Comparison of ENCODE assay signal across 26 cellular contexts in genomic region chr6:36830577-36830976, GRCh38. TPM values are rescaled to one million over a fixed set of nuclear protein-coding genes. Genes with fewer than 3 reads are reported as not detected.
DNase-seq lines count a peak whose midpoint lies in the region; ATAC-seq, FAIRE-seq and TF ChIP-seq lines count a peak whose summit lies in the region.
"Had no signal": no experiment of that assay in that cellular context is flagged by ENCODE, and none has a peak within 500 bp of the region (broad histone marks: within the 10 kb centered on the region; RNA-seq: fewer than 3 reads in every experiment).

No MANE protein-coding gene starts in this region.

- H3K27me3 Mint-ChIP-seq in endothelial cell (ENCODE audit: unreplicated experiment), result peaks cover 6% of the 10 kb centered on the region

- H3K4me2 ChIP-seq in HepG2 (ENCODE audit: low read depth, low read length), result peak overlapping the region; percentile 77

- H3K4me1 ChIP-seq in HepG2 (ENCODE audit: insufficient read depth, low read length) (peaks cover 95% of the 10 kb centered on the region), right lobe of liver (peaks cover 0 to 9% (median 0%) of the 10 kb centered on the region in 4 donors), esophagus muscularis mucosa (peaks cover 34 to 42% (median 37%) of the 10 kb centered on the region in 4 donors), pancreas (peaks cover 10 to 13% (median 11%) of the 10 kb centered on the region in 3 donors), uterus (peaks cover 0 to 5% of the 10 kb centered on the region in 2 donors)

- H2AFZ ChIP-seq in HepG2 (ENCODE audit: low read length), result no peak overlapping the region

- peak overlapping the region; percentile 65 for H3K9ac ChIP-seq in HepG2 (ENCODE audit: insufficient read depth, low read depth, low read length)

- POLR2A ChIA-PET in HepG2 (lab: Yijun Ruan, JAX), result interaction anchor here (1.2 to 1.9 kb wide), 6 partner anchors 10 to 44 kb away, joined by 3 to 19 read pairs (median 6); partner anchors contain the start of gene PPIL1

- peaks cover 17% of the 10 kb centered on the region for H3K36me3 Mint-ChIP-seq in endothelial cell (ENCODE audit: low read depth, unreplicated experiment)
- H3K36me3 Mint-ChIP-seq: natural killer cell treated with Interleukin-12 subunit alpha and Interleukin-12 subunit beta and Interleukin-15 and Interleukin-18, amount 100 ng/mL, for 72 hours had no signal

- WGBS in HepG2 (ENCODE audit: low lambda C conversion rate), result 13% methylated on average over 2 of the region's 2 CpGs
- WGBS in right lobe of liver (ENCODE audit: insufficient coverage, low coverage, low lambda C conversion rate, missing lambda C conversion rate), result 47% methylated on average over 2 of the region's 2 CpGs
- 54% methylated on average over 2 of the region's 2 CpGs for WGBS in esophagus muscularis mucosa
- 33 to 35% methylated on average over 2 of the region's 2 CpGs for WGBS in pancreas, 2 donors

- TF ChIP-seq EP300 in HepG2 (IDR thresholded peaks at IDR 0.05; ENCODE audit: low read depth in 2 of 2, low read length in 2 of 2) (no peak), HepG2 (CRISPR knock-in tag; IDR thresholded peaks at IDR 0.05; ENCODE audit: borderline replicate concordance) (no peak), esophagus muscularis mucosa (IDR thresholded peaks at IDR 0.05) (no peak)

- H3K9me3 ChIP-seq in HepG2 (ENCODE audit: low read length), result peaks cover 3% of the 10 kb centered on the region; the same call in 1 of the 2 replicates
- H3K9me3 ChIP-seq in right lobe of liver, result no peaks in the 10 kb centered on the region
- no peaks in the 10 kb centered on the region for H3K9me3 ChIP-seq in esophagus muscularis mucosa
- no peaks in the 10 kb centered on the region for H3K9me3 ChIP-seq in pancreas
- H3K9me3 ChIP-seq in uterus, result no peaks in the 10 kb centered on the region
- H3K9me3 ChIP-seq: mucosa of descending colon, stomach, tibial artery had no signal

- no peak for DNase-seq in HepG2 (ENCODE audit: low spot score)
- no peak for DNase-seq in right lobe of liver
- no peak for DNase-seq in esophagus muscularis mucosa (ENCODE audit: extremely low spot score)
- DNase-seq in pancreas, result no peak
- DNase-seq in uterus, result no peak
- no peak for DNase-seq in endothelial cell (ENCODE audit: low spot score)
- DNase-seq: activated CD4-positive, alpha-beta T cell treated with anti-CD3 and anti-CD28 coated beads for 4 hours; activated naive CD4-positive, alpha-beta T cell treated with anti-CD3 and anti-CD28 coated beads, Interleukin-2, amount 50 U/mL, for 16 hours; BE2C; DMS153; H9; kidney glomerular epithelial cell; MM.1S; NCI-H1930; NCI-H526 treated with DMSO at 0.1 percent for 48 hours; retina; SIG-M5; stimulated activated CD8-positive, alpha-beta memory T cell treated with anti-CD3 and anti-CD28 coated beads, Interleukin-4, amount 100 ng/mL, for 48 hours had no signal

- H3K4me3 ChIP-seq in HepG2 (replicated peaks in 1 of 3; ENCODE audit: insufficient read depth in 1 of 3, low read depth in 2 of 3, low read length in 3 of 3) (peak overlapping the region in 2 of 3 experiments; percentile 10 to 60; a peak in 4 of 6 replicates), right lobe of liver (no peak overlapping the region), esophagus muscularis mucosa (no peak overlapping the region), pancreas (no peak overlapping the region), uterus (no peak overlapping the region)
- H3K4me3 ChIP-seq: mucosa of descending colon, stomach, tibial artery had no signal

- TF ChIP-seq POLR2A in HepG2 (IDR thresholded peaks at IDR 0.05; ENCODE audit: insufficient read depth in 1 of 2, low read depth in 2 of 2, low read length in 2 of 2), result no peak
- no peak for TF ChIP-seq POLR2A in right lobe of liver (IDR thresholded peaks at IDR 0.05)
- TF ChIP-seq POLR2A in esophagus muscularis mucosa (IDR thresholded peaks at IDR 0.05; ENCODE audit: low read depth), result no peak
- no peak for TF ChIP-seq POLR2A in uterus (IDR thresholded peaks at IDR 0.05)

- no peaks in the 10 kb centered on the region for H3K79me2 ChIP-seq in HepG2 (ENCODE audit: insufficient read depth, low read length)

- H3K27me3 ChIP-seq in HepG2 (ENCODE audit: control insufficient read depth in 1 of 2, insufficient read depth in 2 of 2, low read length in 2 of 2) (peaks cover 2 to 9% of the 10 kb centered on the region in 2 experiments; a peak in 2 of 5 replicates), right lobe of liver (no peaks in the 10 kb centered on the region), esophagus muscularis mucosa (no peaks in the 10 kb centered on the region), pancreas (no peaks in the 10 kb centered on the region), uterus (no peaks in the 10 kb centered on the region)
- H3K27me3 ChIP-seq: BE2C, stomach, tibial artery had no signal

- H3K36me3 ChIP-seq in HepG2 (replicated peaks in 1 of 2; ENCODE audit: control insufficient read depth in 1 of 2, insufficient read depth in 2 of 2, low read length in 2 of 2) (no peaks in the 10 kb centered on the region), right lobe of liver (no peaks in the 10 kb centered on the region), esophagus muscularis mucosa (no peaks in the 10 kb centered on the region), pancreas (no peaks in the 10 kb centered on the region), uterus (no peaks in the 10 kb centered on the region)
- H3K36me3 ChIP-seq: BE2C, stomach, tibial artery had no signal

- intact Hi-C loops in HepG2 (cut with micrococcal nuclease; ENCODE audit: unreplicated experiment), result no loop called here
- intact Hi-C loops in right lobe of liver (cut with DNase I), result no loop called here
- intact Hi-C loops in esophagus muscularis mucosa (cut with DNase I), result no loop called here
- intact Hi-C loops in pancreas (cut with DNase I), result no loop called here
- intact Hi-C loops in uterus (cut with DNase I; ENCODE audit: low total_unique reads), result no loop called here

- in situ Hi-C loops in HepG2 (cut with HindIII; ENCODE audit: extremely low pct_ligation_motif_present, low pct_unique_long_range_greater_than_20kb), result no loop called here

- TF ChIP-seq CTCF in HepG2 (CRISPR knock-in tag; IDR thresholded peaks at IDR 0.05) (no peak), right lobe of liver (IDR thresholded peaks at IDR 0.05) (no peak), esophagus muscularis mucosa (IDR thresholded peaks at IDR 0.05) (no peak), pancreas (IDR thresholded peaks at IDR 0.05) (no peak), uterus (IDR thresholded peaks at IDR 0.05) (no peak), endothelial cell (IDR thresholded peaks at IDR 0.05; ENCODE audit: unreplicated experiment) (no peak)

- H3K27ac ChIP-seq in HepG2 (ENCODE audit: extremely low read length, insufficient read depth, low read length) (peak overlapping the region; percentile 71), right lobe of liver (no peak overlapping the region), esophagus muscularis mucosa (replicated peaks in 1 of 4) (peak overlapping the region in 3 of 4 donors; percentile 20 to 61 (median 27)), pancreas (peak overlapping the region in 1 of 4 donors; percentile 22), uterus (peak overlapping the region; percentile 16 to 44)
- H3K27ac ChIP-seq: coronary artery, tibial artery had no signal

- CTCF ChIA-PET in HepG2 (lab: Yijun Ruan, JAX; ENCODE audit: low intra/inter-chr PET ratio, low total read pairs), result no interaction called here

- ATAC-seq in HepG2 (no peak), right lobe of liver (no peak), pancreas (peak in 3 of 4 donors; percentile 5 to 12 (median 6)), GM19463 (IDR thresholded peaks at IDR 0.05; ENCODE audit: unreplicated experiment) (no peak), HG02852 (IDR thresholded peaks at IDR 0.05; ENCODE audit: unreplicated experiment) (no peak)
- ATAC-seq: natural killer cell treated with Interleukin-12 subunit alpha and Interleukin-12 subunit beta and Interleukin-15 and Interleukin-18, amount 100 ng/mL, for 72 hours had no signal

- peaks cover 55% of the 10 kb centered on the region for H3K4me1 Mint-ChIP-seq in endothelial cell (ENCODE audit: unreplicated experiment)

- TSS peak; percentile 99 for BruUV-seq in HepG2 (replicated peaks; lab: Mats Ljungman, UMichigan)

- H3K27ac Mint-ChIP-seq in endothelial cell (ENCODE audit: unreplicated experiment), result no peak overlapping the region
- H3K27ac Mint-ChIP-seq: activated T-helper 2 cell treated with anti-CD3 and anti-CD28 coated beads, Interferon-gamma antibody, Interleukin-2, Interleukin-4, amounts not matched to agents 10 μg/mL and 5 μg/mL and 100 μg/mL, durations not matched to agents 14 hours and 24 hours and 36 hours; H9; natural killer cell treated with Interleukin-12 subunit alpha and Interleukin-12 subunit beta and Interleukin-15 and Interleukin-18, amount 100 ng/mL, for 72 hours had no signal

- FAIRE-seq in HepG2 (lab: Jason Lieb, UNC) (peak; percentile 30), pancreas (lab: Jason Lieb, UNC) (no peak)

- no peak overlapping the region for H3K4me3 Mint-ChIP-seq in endothelial cell (ENCODE audit: unreplicated experiment)
- H3K4me3 Mint-ChIP-seq: H9; natural killer cell treated with Interleukin-12 subunit alpha and Interleukin-12 subunit beta and Interleukin-15 and Interleukin-18, amount 100 ng/mL, for 72 hours had no signal

- H3K9me3 Mint-ChIP-seq in endothelial cell (ENCODE audit: unreplicated experiment), result no peaks in the 10 kb centered on the region
- H3K9me3 Mint-ChIP-seq: activated T-helper 2 cell treated with anti-CD3 and anti-CD28 coated beads, Interferon-gamma antibody, Interleukin-2, Interleukin-4, amounts not matched to agents 10 μg/mL and 5 μg/mL and 100 μg/mL, durations not matched to agents 14 hours and 24 hours and 36 hours; natural killer cell treated with Interleukin-12 subunit alpha and Interleukin-12 subunit beta and Interleukin-15 and Interleukin-18, amount 100 ng/mL, for 72 hours had no signal

- TF ChIP-seq RAD21 in HepG2 (CRISPR knock-in tag; IDR thresholded peaks at IDR 0.05), result no peak

- H4K20me1 ChIP-seq in HepG2 (ENCODE audit: insufficient read depth, low read length), result no peaks in the 10 kb centered on the region

RNA-seq across cellular contexts. Expression of gene CPNE5, which starts 8.7 kb away (rescaled TPM):
- total RNA-seq in HepG2 (2016; rRNA removed; fragmentation: Illumina TruSeq; extraction: Trizol) (not detected in 2 replicates), right lobe of liver (under 1 TPM; 0.12 to 0.84 (median 0.23) TPM), esophagus muscularis mucosa (1 to 10 TPM; 2.1 to 4.6 (median 2.6) TPM), pancreas (1 to 10 TPM in 1 of 6 donors, under 1 TPM in 5; 0.19 to 1.5 (median 0.34) TPM), uterus (10 to 100 TPM in 3 of 4 donors, 1 to 10 TPM in 1; 9.5 to 33.8 (median 12.2) TPM), endothelial cell (ENCODE audit: unreplicated experiment) (24.9 TPM)
- not detected in 2 replicates for total RNA-seq in HepG2 (2016; cell fraction: cytosol; rRNA removed; fragmentation: Illumina TruSeq; extraction: Trizol; ENCODE audit: low read depth)
- not detected in 2 replicates for total RNA-seq in HepG2 (2016; cell fraction: insoluble cytoplasmic fraction; rRNA removed; fragmentation: Illumina TruSeq; extraction: Trizol)
- total RNA-seq in HepG2 (2016; cell fraction: membrane; rRNA removed; fragmentation: Illumina TruSeq; extraction: Trizol), result not detected in 2 replicates
- not detected in 2 replicates for total RNA-seq in HepG2 (2016; cell fraction: nucleus; rRNA removed; fragmentation: Illumina TruSeq; extraction: Trizol)
- polyA plus RNA-seq in HepG2 (2011; rRNA removed) (0.10 and 0.16 TPM in 2 replicates), pancreas (1 to 10 TPM in 1 of 2 donors, under 1 TPM in 1; 0.80 to 1.2 TPM)
- 0.15 TPM in 1 of 2 replicates, not detected in the other for polyA plus RNA-seq in HepG2 (2011; cell fraction: cytosol; rRNA removed)
- polyA plus RNA-seq in HepG2 (2011; cell fraction: nucleus; rRNA removed), result 0.36 and 0.40 TPM in 2 replicates
- polyA plus RNA-seq in HepG2 (2012), result 0.05 and 0.16 TPM in 2 replicates
- polyA plus RNA-seq in HepG2 (2016; cell fraction: cytosol; fragmentation: Illumina TruSeq; extraction: Trizol; ENCODE audit: low read depth), result not detected in 2 replicates
- not detected in 2 replicates for polyA plus RNA-seq in HepG2 (2016; cell fraction: insoluble cytoplasmic fraction; fragmentation: Illumina TruSeq; extraction: Trizol; ENCODE audit: low read depth)
- polyA plus RNA-seq in HepG2 (2016; cell fraction: membrane; fragmentation: Illumina TruSeq; extraction: Trizol; ENCODE audit: low read depth), result not detected in 2 replicates
- polyA plus RNA-seq in HepG2 (2016; cell fraction: nucleus; fragmentation: Illumina TruSeq; extraction: Trizol; ENCODE audit: insufficient read depth, low read depth), result not detected in 2 replicates
- 0.26 TPM in 1 of 2 replicates, not detected in the other for polyA minus RNA-seq in HepG2 (2011; rRNA and poly(A)+ RNA removed; ENCODE audit: low replicate concordance)
- polyA minus RNA-seq in HepG2 (2011; cell fraction: cytosol; rRNA and poly(A)+ RNA removed), result not detected in 2 replicates
- polyA minus RNA-seq in HepG2 (2011; cell fraction: nucleus; rRNA and poly(A)+ RNA removed), result not detected in 2 replicates

RNA-seq across cellular contexts. Expression of gene PPIL1, which starts 44.0 kb away (rescaled TPM):
- total RNA-seq in HepG2 (2016; rRNA removed; fragmentation: Illumina TruSeq; extraction: Trizol) (144 and 202 TPM in 2 replicates), right lobe of liver (10 to 100 TPM; 11.2 to 29.2 (median 16.5) TPM), esophagus muscularis mucosa (10 to 100 TPM; 17.6 to 30.3 (median 25.4) TPM), pancreas (10 to 100 TPM in 3 of 6 donors, 1 to 10 TPM in 3; 5.1 to 13.1 (median 8.5) TPM), uterus (10 to 100 TPM; 22.8 to 36.0 (median 27.5) TPM), endothelial cell (ENCODE audit: unreplicated experiment) (33.4 TPM)
- total RNA-seq in HepG2 (2016; cell fraction: cytosol; rRNA removed; fragmentation: Illumina TruSeq; extraction: Trizol; ENCODE audit: low read depth), result 18.7 and 21.1 TPM in 2 replicates
- 144 and 223 TPM in 2 replicates for total RNA-seq in HepG2 (2016; cell fraction: insoluble cytoplasmic fraction; rRNA removed; fragmentation: Illumina TruSeq; extraction: Trizol)
- 75.0 TPM in 2 replicates for total RNA-seq in HepG2 (2016; cell fraction: membrane; rRNA removed; fragmentation: Illumina TruSeq; extraction: Trizol)
- 60.3 and 65.1 TPM in 2 replicates for total RNA-seq in HepG2 (2016; cell fraction: nucleus; rRNA removed; fragmentation: Illumina TruSeq; extraction: Trizol)
- polyA plus RNA-seq in HepG2 (2011; rRNA removed) (59.0 and 74.2 TPM in 2 replicates), pancreas (1 to 10 TPM; 7.7 to 9.7 TPM)
- polyA plus RNA-seq in HepG2 (2011; cell fraction: cytosol; rRNA removed), result 53.5 and 73.2 TPM in 2 replicates
- 9.9 and 13.8 TPM in 2 replicates for polyA plus RNA-seq in HepG2 (2011; cell fraction: nucleus; rRNA removed)
- polyA plus RNA-seq in HepG2 (2012), result 62.2 and 66.4 TPM in 2 replicates
- polyA plus RNA-seq in HepG2 (2016; cell fraction: cytosol; fragmentation: Illumina TruSeq; extraction: Trizol; ENCODE audit: low read depth), result 20.3 and 21.1 TPM in 2 replicates
- polyA plus RNA-seq in HepG2 (2016; cell fraction: insoluble cytoplasmic fraction; fragmentation: Illumina TruSeq; extraction: Trizol; ENCODE audit: low read depth), result 209 and 228 TPM in 2 replicates
- 57.0 and 58.9 TPM in 2 replicates for polyA plus RNA-seq in HepG2 (2016; cell fraction: membrane; fragmentation: Illumina TruSeq; extraction: Trizol; ENCODE audit: low read depth)
- polyA plus RNA-seq in HepG2 (2016; cell fraction: nucleus; fragmentation: Illumina TruSeq; extraction: Trizol; ENCODE audit: insufficient read depth, low read depth), result 73.7 and 81.3 TPM in 2 replicates
- 69.1 and 72.7 TPM in 2 replicates for polyA minus RNA-seq in HepG2 (2011; rRNA and poly(A)+ RNA removed; ENCODE audit: low replicate concordance)
- 31.7 and 39.2 TPM in 2 replicates for polyA minus RNA-seq in HepG2 (2011; cell fraction: cytosol; rRNA and poly(A)+ RNA removed)
- 17.1 and 20.0 TPM in 2 replicates for polyA minus RNA-seq in HepG2 (2011; cell fraction: nucleus; rRNA and poly(A)+ RNA removed)

RNA-seq across cellular contexts. Expression of gene C6orf89, which starts 55.2 kb away (rescaled TPM):
- 23.9 and 32.2 TPM in 2 replicates for total RNA-seq in HepG2 (2016; rRNA removed; fragmentation: Illumina TruSeq; extraction: Trizol)
- 7.9 and 8.2 TPM in 2 replicates for total RNA-seq in HepG2 (2016; cell fraction: cytosol; rRNA removed; fragmentation: Illumina TruSeq; extraction: Trizol; ENCODE audit: low read depth)
- 22.0 and 33.0 TPM in 2 replicates for total RNA-seq in HepG2 (2016; cell fraction: insoluble cytoplasmic fraction; rRNA removed; fragmentation: Illumina TruSeq; extraction: Trizol)
- 14.6 and 15.0 TPM in 2 replicates for total RNA-seq in HepG2 (2016; cell fraction: membrane; rRNA removed; fragmentation: Illumina TruSeq; extraction: Trizol)
- total RNA-seq in HepG2 (2016; cell fraction: nucleus; rRNA removed; fragmentation: Illumina TruSeq; extraction: Trizol), result 25.4 and 27.7 TPM in 2 replicates
- 22.1 and 26.0 TPM in 2 replicates for polyA plus RNA-seq in HepG2 (2011; rRNA removed)
- 11.4 and 16.3 TPM in 2 replicates for polyA plus RNA-seq in HepG2 (2011; cell fraction: cytosol; rRNA removed)
- 12.6 and 14.7 TPM in 2 replicates for polyA plus RNA-seq in HepG2 (2011; cell fraction: nucleus; rRNA removed)
- 24.1 and 25.8 TPM in 2 replicates for polyA plus RNA-seq in HepG2 (2012)
- polyA plus RNA-seq in HepG2 (2016; cell fraction: cytosol; fragmentation: Illumina TruSeq; extraction: Trizol; ENCODE audit: low read depth), result 6.6 and 6.8 TPM in 2 replicates
- 16.8 and 19.4 TPM in 2 replicates for polyA plus RNA-seq in HepG2 (2016; cell fraction: insoluble cytoplasmic fraction; fragmentation: Illumina TruSeq; extraction: Trizol; ENCODE audit: low read depth)
- 10.3 and 12.1 TPM in 2 replicates for polyA plus RNA-seq in HepG2 (2016; cell fraction: membrane; fragmentation: Illumina TruSeq; extraction: Trizol; ENCODE audit: low read depth)
- 31.1 and 31.6 TPM in 2 replicates for polyA plus RNA-seq in HepG2 (2016; cell fraction: nucleus; fragmentation: Illumina TruSeq; extraction: Trizol; ENCODE audit: insufficient read depth, low read depth)
- polyA minus RNA-seq in HepG2 (2011; rRNA and poly(A)+ RNA removed; ENCODE audit: low replicate concordance), result 18.1 and 18.8 TPM in 2 replicates
- 7.6 and 13.6 TPM in 2 replicates for polyA minus RNA-seq in HepG2 (2011; cell fraction: cytosol; rRNA and poly(A)+ RNA removed)
- polyA minus RNA-seq in HepG2 (2011; cell fraction: nucleus; rRNA and poly(A)+ RNA removed), result 6.8 and 8.6 TPM in 2 replicates
- total RNA-seq in right lobe of liver, result 10 to 100 TPM; 29.0 to 37.0 (median 32.1) TPM
- 10 to 100 TPM; 56.5 to 66.2 (median 59.0) TPM for total RNA-seq in esophagus muscularis mucosa
- 10 to 100 TPM; 26.0 to 39.2 (median 31.9) TPM for total RNA-seq in pancreas
- polyA plus RNA-seq in pancreas, result 10 to 100 TPM; 11.6 to 15.9 TPM
- 10 to 100 TPM; 21.3 to 67.9 (median 42.6) TPM for total RNA-seq in uterus
- total RNA-seq in endothelial cell (ENCODE audit: unreplicated experiment), result 43.2 TPM

Comparison
In these comparisons a context has a peak if more than half of its experiments do, and no peak if none do; other contexts are left out.
1. H3K27ac ChIP-seq: peak in HepG2 (single experiment), esophagus muscularis mucosa (3 of 4) and uterus (2 of 2); none in right lobe of liver (0 of 3).
2. H3K4me3 ChIP-seq: peak in HepG2 (2 of 3); none in right lobe of liver (0 of 3), esophagus muscularis mucosa (0 of 4), pancreas (0 of 4) and uterus (0 of 2).
3. ATAC-seq: peak in pancreas (3 of 4); none in HepG2 (single experiment), right lobe of liver (0 of 4), GM19463 (single experiment) and HG02852 (single experiment).